ENCODE assay signal across 18 cellular contexts in the genomic region with DNA sequence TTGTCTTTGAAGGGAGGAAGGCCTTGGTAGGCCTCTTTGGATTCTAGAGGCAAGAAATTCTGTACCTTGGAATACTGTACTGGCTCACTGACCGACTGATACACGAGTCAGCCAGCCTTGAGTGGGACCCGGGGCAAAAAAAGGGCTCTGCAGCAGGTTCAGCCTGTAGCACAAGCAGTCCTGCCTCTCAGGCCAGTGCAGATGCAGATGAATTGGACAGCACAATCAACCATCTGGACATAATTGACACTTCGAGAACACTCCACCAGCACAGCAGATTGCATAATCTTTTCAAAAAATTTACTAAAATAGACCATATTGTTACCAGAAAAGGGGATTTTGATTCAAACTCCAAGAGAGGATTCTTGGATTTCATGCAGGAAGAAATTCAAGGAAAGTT.
A peak's percentile ranks its signal among the peaks of the same experiment; 100 is the strongest.
DNase-seq lines count a peak whose midpoint lies in the region; ATAC-seq, FAIRE-seq and TF ChIP-seq lines count a peak whose summit lies in the region.
"Had no signal": no experiment of that assay in that cellular context is flagged by ENCODE, and none has a peak within 500 bp of the region (broad histone marks: within the 10 kb centered on the region; RNA-seq: fewer than 3 reads in every experiment).

No MANE protein-coding gene starts in this region.

- H3K4me1 Mint-ChIP-seq in glutamatergic neuron (ENCODE audit: low read depth, unreplicated experiment), result peaks cover 22% of the 10 kb centered on the region
- H3K4me1 Mint-ChIP-seq: CD4-positive, alpha-beta memory T cell had no signal

- H3K36me3 Mint-ChIP-seq in glutamatergic neuron (ENCODE audit: unreplicated experiment), result no peaks in the 10 kb centered on the region
- H3K36me3 Mint-ChIP-seq: CD14-positive monocyte; CD4-positive, alpha-beta memory T cell had no signal

- no peak overlapping the region for H3K27ac ChIP-seq in BLaER1
- peak overlapping the region in 3 of 11 experiments; percentile 21 to 46 (median 44); a peak in 3 of 22 replicates for H3K27ac ChIP-seq in BLaER1 treated with 17β-estradiol and CSF1 and Interleukin-3, amounts not matched to agents 10 nM and 100 nM

- no peak for ATAC-seq in GM18498 (IDR thresholded peaks at IDR 0.05; ENCODE audit: unreplicated experiment)
- ATAC-seq: HCT116 had no signal

- H4K20me1 ChIP-seq in BLaER1, result no peaks in the 10 kb centered on the region
- no peaks in the 10 kb centered on the region for H4K20me1 ChIP-seq in BLaER1 treated with 17β-estradiol and CSF1 and Interleukin-3, amounts not matched to agents 10 nM and 100 nM

- FAIRE-seq in urothelium cell line (lab: Jason Lieb, UNC), result peak; percentile 20
- FAIRE-seq: A204.1 had no signal

- H3K9me3 Mint-ChIP-seq in glutamatergic neuron (ENCODE audit: unreplicated experiment), result peaks cover 2% of the 10 kb centered on the region
- H3K9me3 Mint-ChIP-seq: CD14-positive monocyte; CD4-positive, alpha-beta memory T cell; HFFc6 had no signal

- TF ChIP-seq CTCF in glutamatergic neuron (IDR thresholded peaks at IDR 0.05; ENCODE audit: partially characterized antibody, unreplicated experiment), result no peak

- no peak for DNase-seq in glutamatergic neuron
- DNase-seq in urothelium cell line (ENCODE audit: low spot score), result no peak
- no peak for DNase-seq in hippocampal formation (lab: John Stamatoyannopoulos, UW)
- DNase-seq: ACHN; BE2C; CD4-positive, alpha-beta memory T cell; DMS153; DMS79; GDM1; GOT3; H7; HFFc6 had no signal

- H3K27me3 Mint-ChIP-seq in glutamatergic neuron (ENCODE audit: unreplicated experiment), result no peaks in the 10 kb centered on the region
- H3K27me3 Mint-ChIP-seq: CD4-positive, alpha-beta memory T cell had no signal

- H3K9me3 ChIP-seq in BLaER1, result no peaks in the 10 kb centered on the region
- no peaks in the 10 kb centered on the region for H3K9me3 ChIP-seq in BLaER1 treated with 17β-estradiol and CSF1 and Interleukin-3, amounts not matched to agents 10 nM and 100 nM (replicated peaks in 1 of 11)
- H3K9me3 ChIP-seq: BE2C had no signal

- peak overlapping the region; percentile 41 for H3K4me2 ChIP-seq in BLaER1
- H3K4me2 ChIP-seq in BLaER1 treated with 17β-estradiol and CSF1 and Interleukin-3, amounts not matched to agents 10 nM and 100 nM, result peak overlapping the region in 8 of 11 experiments; percentile 15 to 66 (median 50); a peak in 14 of 22 replicates

- no peak overlapping the region for H3K4me3 Mint-ChIP-seq in glutamatergic neuron (ENCODE audit: unreplicated experiment)
- H3K4me3 Mint-ChIP-seq: CD14-positive monocyte; CD4-positive, alpha-beta memory T cell; HFFc6 had no signal

- no peak overlapping the region for H3K4me3 ChIP-seq in BLaER1
- no peak overlapping the region for H3K4me3 ChIP-seq in BLaER1 treated with 17β-estradiol and CSF1 and Interleukin-3, amounts not matched to agents 10 nM and 100 nM

- peaks cover 30% of the 10 kb centered on the region for H3K4me1 ChIP-seq in BLaER1
- H3K4me1 ChIP-seq in BLaER1 treated with 17β-estradiol and CSF1 and Interleukin-3, amounts not matched to agents 10 nM and 100 nM, result peaks cover 0 to 30% (median 17%) of the 10 kb centered on the region in 10 experiments; a peak in 13 of 20 replicates
- H3K4me1 ChIP-seq: BE2C had no signal

- no peak overlapping the region for H3K9ac ChIP-seq in BLaER1
- no peak overlapping the region for H3K9ac ChIP-seq in BLaER1 treated with 17β-estradiol and CSF1 and Interleukin-3, amounts not matched to agents 10 nM and 100 nM

- H3K36me3 ChIP-seq in BLaER1, result no peaks in the 10 kb centered on the region
- H3K36me3 ChIP-seq in BLaER1 treated with 17β-estradiol and CSF1 and Interleukin-3, amounts not matched to agents 10 nM and 100 nM, result no peaks in the 10 kb centered on the region
- H3K36me3 ChIP-seq: BE2C had no signal

- H3K27me3 ChIP-seq in BLaER1, result no peaks in the 10 kb centered on the region
- H3K27me3 ChIP-seq in BLaER1 treated with 17β-estradiol and CSF1 and Interleukin-3, amounts not matched to agents 10 nM and 100 nM, result no peaks in the 10 kb centered on the region
- H3K27me3 ChIP-seq: BE2C had no signal

- H3K27ac Mint-ChIP-seq in glutamatergic neuron (ENCODE audit: unreplicated experiment), result peak overlapping the region; percentile 28
- H3K27ac Mint-ChIP-seq: CD4-positive, alpha-beta memory T cell; HFFc6 had no signal
